In the genomic region with DNA sequence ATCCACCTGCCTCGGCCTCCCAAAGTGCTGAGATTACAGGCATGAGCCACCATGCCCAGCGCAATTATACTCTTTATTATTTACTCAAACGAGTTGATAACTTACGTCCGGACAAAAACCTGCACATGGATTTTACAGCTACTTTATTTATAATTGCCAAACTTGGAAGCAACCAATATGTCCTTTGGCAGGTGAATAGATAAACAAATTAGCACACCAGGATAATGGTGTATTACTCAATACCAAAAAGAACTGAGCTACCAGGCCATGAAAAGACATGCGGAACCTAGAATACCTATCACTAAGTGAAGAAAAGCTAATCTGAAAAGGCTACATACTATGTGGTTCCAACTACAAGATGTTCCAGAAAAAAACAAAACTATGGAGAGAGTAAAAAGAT, we compare ENCODE assay signal across 22 cellular contexts.
"Had no signal": no experiment of that assay in that cellular context is flagged by ENCODE, and none has a peak within 500 bp of the region (broad histone marks: within the 10 kb centered on the region; RNA-seq: fewer than 3 reads in every experiment).

No MANE protein-coding gene starts in this region.

- H3K9me3 Mint-ChIP-seq: immature natural killer cell; naive thymus-derived CD4-positive, alpha-beta T cell had no signal

- H3K27me3 Mint-ChIP-seq: naive thymus-derived CD4-positive, alpha-beta T cell had no signal

- H3K4me1 Mint-ChIP-seq: immature natural killer cell had no signal

- H3K27ac ChIP-seq: coronary artery, dorsolateral prefrontal cortex, esophagus muscularis mucosa, foreskin keratinocyte, gastroesophageal sphincter, heart left ventricle, hepatocyte, left lung, lower lobe of right lung had no signal

- H3K4me3 ChIP-seq: coronary artery, dorsolateral prefrontal cortex, esophagus muscularis mucosa, gastroesophageal sphincter, heart left ventricle, hepatocyte, left lung, lower lobe of right lung had no signal

- ATAC-seq: foreskin keratinocyte; gastroesophageal sphincter; heart left ventricle; left colon; left lung; left ventricle myocardium superior; lower lobe of right lung; naive thymus-derived CD4-positive, alpha-beta T cell had no signal

- H3K4me3 Mint-ChIP-seq: immature natural killer cell; naive thymus-derived CD4-positive, alpha-beta T cell had no signal

- H3K27ac Mint-ChIP-seq: immature natural killer cell; naive thymus-derived CD4-positive, alpha-beta T cell had no signal

- DNase-seq: dermis blood vessel endothelial cell; dorsolateral prefrontal cortex; effector CD4-positive, alpha-beta T cell; effector memory CD4-positive, alpha-beta T cell; foreskin keratinocyte; heart left ventricle; hypothalamus; immature natural killer cell; islet precursor cell; kidney; kidney glomerular epithelial cell; left colon; left ventricle myocardium superior; lower lobe of right lung; mesendoderm; midbrain; naive thymus-derived CD4-positive, alpha-beta T cell had no signal
